ENCODE assay signal across 8 cellular contexts in genomic region chr19:1265611-1266115, GRCh38. TPM values are rescaled to one million over a fixed set of nuclear protein-coding genes. Genes with fewer than 3 reads are reported as not detected.
DNase-seq lines count a peak whose midpoint lies in the region; ATAC-seq, FAIRE-seq and TF ChIP-seq lines count a peak whose summit lies in the region.

No MANE protein-coding gene starts in this region.

- H3K27ac ChIP-seq in CD8-positive, alpha-beta T cell (ENCODE audit: low read depth, low read length): no peak overlapping the region
- H3K27ac ChIP-seq in heart right ventricle (peak overlapping the region; percentile 59 to 100 (median 90)), sigmoid colon (peak overlapping the region; percentile 88 to 96 (median 94))

- no peaks in the 10 kb centered on the region for H3K36me3 ChIP-seq in CD8-positive, alpha-beta T cell (ENCODE audit: insufficient read depth, low read length)
- H3K36me3 ChIP-seq in heart right ventricle (peaks cover 0 to 4% (median under 1%) of the 10 kb centered on the region in 9 donors), sigmoid colon (no peaks in the 10 kb centered on the region)

- H3K27ac Mint-ChIP-seq in CD8-positive, alpha-beta T cell: peak overlapping the region; percentile 55
- peak overlapping the region; percentile 76 for H3K27ac Mint-ChIP-seq in activated naive CD8-positive, alpha-beta T cell

- peak overlapping the region; percentile 66 for H3K4me3 Mint-ChIP-seq in CD8-positive, alpha-beta T cell
- H3K4me3 Mint-ChIP-seq in activated naive CD8-positive, alpha-beta T cell: peak overlapping the region; percentile 63

- ATAC-seq in CD8-positive, alpha-beta T cell: no peak
- peak in 6 of 8 donors; percentile 2 to 11 (median 4) for ATAC-seq in heart right ventricle

- TF ChIP-seq CTCF in CD8-positive, alpha-beta T cell (IDR thresholded peaks at IDR 0.05): no peak
- TF ChIP-seq CTCF in heart right ventricle (IDR thresholded peaks at IDR 0.05): no peak
- TF ChIP-seq CTCF in sigmoid colon (IDR thresholded peaks at IDR 0.05): no peak

- H3K27me3 ChIP-seq in CD8-positive, alpha-beta T cell (ENCODE audit: insufficient read depth, low read length): no peaks in the 10 kb centered on the region
- H3K27me3 ChIP-seq in heart right ventricle (no peaks in the 10 kb centered on the region), sigmoid colon (no peaks in the 10 kb centered on the region)

- H3K36me3 Mint-ChIP-seq in CD8-positive, alpha-beta T cell: peaks cover 8% of the 10 kb centered on the region
- H3K36me3 Mint-ChIP-seq in activated naive CD8-positive, alpha-beta T cell: peaks cover 2% of the 10 kb centered on the region

- TF ChIP-seq EP300 in sigmoid colon (IDR thresholded peaks at IDR 0.05): peak in 1 of 4 donors; percentile 7

- POLR2A ChIA-PET in CD8-positive, alpha-beta T cell (lab: Charles Lee): interaction anchor here (1.2 to 5.4 kb wide), 5 partner anchors 10 to 341 kb away, joined by 3 to 271 read pairs (median 8); partner anchors contain the start of genes ATP5F1D and FAM174C

- H3K9me3 Mint-ChIP-seq in CD8-positive, alpha-beta T cell: no peaks in the 10 kb centered on the region
- H3K9me3 Mint-ChIP-seq in activated naive CD8-positive, alpha-beta T cell (ENCODE audit: low read depth): no peaks in the 10 kb centered on the region

- TF ChIP-seq POLR2A in sigmoid colon (IDR thresholded peaks at IDR 0.05) (no peak), H54 (IDR thresholded peaks at IDR 0.05; ENCODE audit: low read depth, low read length) (no peak)

- H3K27me3 Mint-ChIP-seq in CD8-positive, alpha-beta T cell (ENCODE audit: low read depth): no peaks in the 10 kb centered on the region
- H3K27me3 Mint-ChIP-seq in activated naive CD8-positive, alpha-beta T cell: no peaks in the 10 kb centered on the region

- peak overlapping the region; percentile 59 for H3K4me3 ChIP-seq in CD8-positive, alpha-beta T cell (ENCODE audit: low read depth, low read length)
- peak overlapping the region in 9 of 10 donors; percentile 43 to 67 (median 59) for H3K4me3 ChIP-seq in heart right ventricle
- H3K4me3 ChIP-seq in sigmoid colon: peak overlapping the region in 3 of 4 donors; percentile 48 to 63 (median 53)

- H3K9me3 ChIP-seq in CD8-positive, alpha-beta T cell (ENCODE audit: low read length): no peaks in the 10 kb centered on the region
- H3K9me3 ChIP-seq in heart right ventricle (no peaks in the 10 kb centered on the region), sigmoid colon (no peaks in the 10 kb centered on the region)

- intact Hi-C loops in CD8-positive, alpha-beta T cell (cut with DNase I, micrococcal nuclease): loop anchor here in 1 of 2 experiments (1.0 to 5.0 kb wide), 2 partner anchors 21 to 163 kb away; partner anchors contain the start of gene GPX4
- intact Hi-C loops in heart right ventricle (cut with DNase I) (loop anchor here in 6 of 10 donors (1.0 to 2.0 kb wide), 5 partner anchors 16 to 23 kb away; partner anchors contain the start of gene MIDN (in 1 of the 6)), sigmoid colon (cut with DNase I) (loop anchor here (1.0 to 10.0 kb wide), 2 partner anchors 16 to 691 kb away; partner anchors contain the start of gene BSG)

- 15 to 25% methylated on average over 28 of the region's 28 CpGs for WGBS in heart right ventricle, 2 donors
- WGBS in sigmoid colon, 2 donors: 13 to 25% methylated on average over 28 of the region's 28 CpGs

- DNase-seq in CD8-positive, alpha-beta T cell: peak in 4 of 7 experiments; percentile 55 to 69 (median 62)
- peak; percentile 88 for DNase-seq in M059J (ENCODE audit: low read depth)
- DNase-seq in heart right ventricle: peak; percentile 63 to 73
- DNase-seq in sigmoid colon: peak; percentile 92
- no peak for DNase-seq in H54 (ENCODE audit: insufficient read length, low spot score)
- DNase-seq in NCI-H1417 (lab: John Stamatoyannopoulos, UW): no peak
- DNase-seq in NCI-H1694 (lab: John Stamatoyannopoulos, UW): no peak

- no peak for FAIRE-seq in H54 (lab: Jason Lieb, UNC)

- CTCF ChIA-PET in CD8-positive, alpha-beta T cell (lab: Charles Lee): interaction anchor here (3.1 to 16.0 kb wide), 3 partner anchors 10 to 23 kb away, joined by 25 to 498 read pairs (median 51); partner anchors contain the start of gene ATP5F1D

- peaks cover 56% of the 10 kb centered on the region for H3K4me1 Mint-ChIP-seq in CD8-positive, alpha-beta T cell (ENCODE audit: low read depth)
- H3K4me1 Mint-ChIP-seq in activated naive CD8-positive, alpha-beta T cell (ENCODE audit: low read depth): peaks cover 47% of the 10 kb centered on the region

- peaks cover 63% of the 10 kb centered on the region for H3K4me1 ChIP-seq in CD8-positive, alpha-beta T cell (ENCODE audit: insufficient read depth, low read length)
- H3K4me1 ChIP-seq in heart right ventricle (peaks cover 48 to 75% (median 68%) of the 10 kb centered on the region in 9 donors), sigmoid colon (peaks cover 0 to 69% (median 66%) of the 10 kb centered on the region in 4 donors)

RNA-seq across cellular contexts. Expression of gene CIRBP, which starts 3.5 kb away (rescaled TPM):
- total RNA-seq in CD8-positive, alpha-beta T cell: 100 to 1,000 TPM; 689 to 695 TPM
- 115 and 145 TPM in 2 replicates for total RNA-seq in M059J (2014; rRNA removed; shearing (Covaris generic))
- total RNA-seq in heart right ventricle: 100 to 1,000 TPM; 227 to 356 (median 280) TPM
- polyA plus RNA-seq in heart right ventricle: 100 to 1,000 TPM; 180 to 344 TPM
- 1,000 to 10,000 TPM in 1 of 4 donors, 100 to 1,000 TPM in 3; 602 to 1,004 (median 791) TPM for total RNA-seq in sigmoid colon
- polyA plus RNA-seq in sigmoid colon: 100 to 1,000 TPM; 129 to 455 (median 265) TPM

RNA-seq across cellular contexts. Expression of gene FAM174C, which starts 9.7 kb away (rescaled TPM):
- 10 to 100 TPM; 36.2 to 37.4 TPM for total RNA-seq in CD8-positive, alpha-beta T cell
- 108 and 128 TPM in 2 replicates for total RNA-seq in M059J (2014; rRNA removed; shearing (Covaris generic))
- total RNA-seq in heart right ventricle (10 to 100 TPM in 7 of 10 donors, 1 to 10 TPM in 3; 8.2 to 19.0 (median 12.7) TPM), sigmoid colon (10 to 100 TPM; 24.7 to 49.3 (median 29.8) TPM)
- polyA plus RNA-seq in heart right ventricle (10 to 100 TPM; 40.2 to 70.2 TPM), sigmoid colon (10 to 100 TPM; 37.0 to 87.8 (median 60.1) TPM)

RNA-seq across cellular contexts. Expression of gene MIDN, which starts 17.3 kb away (rescaled TPM):
- total RNA-seq in CD8-positive, alpha-beta T cell: 100 to 1,000 TPM; 305 to 314 TPM
- total RNA-seq in M059J (2014; rRNA removed; shearing (Covaris generic)): 4.5 and 11.0 TPM in 2 replicates
- total RNA-seq in heart right ventricle (100 to 1,000 TPM in 2 of 10 donors, 10 to 100 TPM in 8; 45.9 to 236 (median 68.5) TPM), sigmoid colon (10 to 100 TPM; 14.6 to 70.3 (median 15.4) TPM)
- polyA plus RNA-seq in heart right ventricle (10 to 100 TPM; 22.7 to 48.6 TPM), sigmoid colon (10 to 100 TPM; 42.1 to 87.0 (median 57.7) TPM)

RNA-seq across cellular contexts. Expression of gene EFNA2, which starts 20.0 kb away (rescaled TPM):
- not detected for total RNA-seq in CD8-positive, alpha-beta T cell
- total RNA-seq in M059J (2014; rRNA removed; shearing (Covaris generic)): not detected in 2 replicates
- total RNA-seq in heart right ventricle (under 1 TPM in 1 of 10 donors, not detected in 9; 0.45 TPM), sigmoid colon (not detected)
- polyA plus RNA-seq in heart right ventricle (under 1 TPM in 1 of 2 donors, not detected in 1; 0.04 TPM), sigmoid colon (10 to 100 TPM; 23.4 to 40.6 (median 25.2) TPM)

RNA-seq across cellular contexts. Expression of gene ATP5F1D, which starts 24.1 kb away (rescaled TPM):
- 10 to 100 TPM; 86.2 to 96.3 TPM for total RNA-seq in CD8-positive, alpha-beta T cell
- 45.0 and 69.8 TPM in 2 replicates for total RNA-seq in M059J (2014; rRNA removed; shearing (Covaris generic))
- total RNA-seq in heart right ventricle: 100 to 1,000 TPM; 491 to 770 (median 553) TPM
- polyA plus RNA-seq in heart right ventricle: 1,000 to 10,000 TPM in 1 of 2 donors, 100 to 1,000 TPM in 1; 821 to 2,879 TPM
- 100 to 1,000 TPM in 3 of 4 donors, 10 to 100 TPM in 1; 74.7 to 112 (median 104) TPM for total RNA-seq in sigmoid colon
- polyA plus RNA-seq in sigmoid colon: 100 to 1,000 TPM; 294 to 390 (median 352) TPM

Comparison
In these comparisons a context has a peak if more than half of its experiments do, and no peak if none do; other contexts are left out.
1. DNase-seq: peak in CD8-positive, alpha-beta T cell (4 of 7), M059J (single experiment), heart right ventricle (2 of 2) and sigmoid colon (single experiment); none in H54 (single experiment), NCI-H1417 (0 of 3) and NCI-H1694 (single experiment).
2. Peak in every context shown above with its lines, with median percentiles within 50 percentile points of each other: H3K4me3 ChIP-seq.